ENCODE assay signal across 16 cellular contexts in genomic region chr12:104737113-104737512, GRCh38.
DNase-seq lines count a peak whose midpoint lies in the region; ATAC-seq and TF ChIP-seq lines count a peak whose summit lies in the region.
"Had no signal": no experiment of that assay in that cellular context is flagged by ENCODE, and none has a peak within 500 bp of the region (broad histone marks: within the 10 kb centered on the region; RNA-seq: fewer than 3 reads in every experiment).

No MANE protein-coding gene starts in this region.

- H3K79me1 ChIP-seq in trophoblast cell (ENCODE audit: low read length): peaks cover 4% of the 10 kb centered on the region

- no peak overlapping the region for H2AFZ ChIP-seq in trophoblast cell (ENCODE audit: insufficient read depth, low read length, poor library complexity)
- H2AFZ ChIP-seq: PC-9 had no signal

- no peaks in the 10 kb centered on the region for H3K9me3 Mint-ChIP-seq in activated CD4-positive, alpha-beta T cell treated with anti-CD3 and anti-CD28 coated beads for 36 hours (ENCODE audit: low read depth)
- H3K9me3 Mint-ChIP-seq in glutamatergic neuron (ENCODE audit: unreplicated experiment): peaks cover 8% of the 10 kb centered on the region
- H3K9me3 Mint-ChIP-seq: CD14-positive monocyte had no signal

- H3K4me2 ChIP-seq in trophoblast cell (ENCODE audit: low read length): no peak overlapping the region
- H3K4me2 ChIP-seq: PC-9 had no signal

- no peak for DNase-seq in activated CD4-positive, alpha-beta T cell treated with anti-CD3 and anti-CD28 coated beads for 36 hours
- no peak for DNase-seq in activated CD4-positive, alpha-beta T cell treated with anti-CD3 and anti-CD28 coated beads for 1 hour
- DNase-seq in SJCRH30: no peak
- no peak for DNase-seq in glutamatergic neuron
- no peak for DNase-seq in trophoblast cell
- DNase-seq in UCSD-AML1 (lab: John Stamatoyannopoulos, UW; ENCODE audit: unreplicated experiment): no peak
- DNase-seq in DMS53 (lab: John Stamatoyannopoulos, UW): no peak
- DNase-seq: adrenal gland; central memory CD4-positive, alpha-beta T cell; effector CD8-positive, alpha-beta T cell; NCI-H1417 treated with DMSO at 0.1 percent for 48 hours; PC-9; stimulated activated CD4-positive, alpha-beta T cell treated with anti-CD3 and anti-CD28 coated beads, Interleukin-4, amount 100 ng/mL, for 24 hours had no signal

- peak overlapping the region; percentile 14 for H3K27ac Mint-ChIP-seq in activated CD4-positive, alpha-beta T cell treated with anti-CD3 and anti-CD28 coated beads for 36 hours
- peak overlapping the region; percentile 71 for H3K27ac Mint-ChIP-seq in glutamatergic neuron (ENCODE audit: unreplicated experiment)

- H3K4me3 Mint-ChIP-seq in activated CD4-positive, alpha-beta T cell treated with anti-CD3 and anti-CD28 coated beads for 36 hours: no peak overlapping the region
- peak overlapping the region; percentile 68 for H3K4me3 Mint-ChIP-seq in glutamatergic neuron (ENCODE audit: unreplicated experiment)
- H3K4me3 Mint-ChIP-seq: CD14-positive monocyte had no signal

- H3K27ac ChIP-seq in SJCRH30 (peak overlapping the region; percentile 69; the same call in 1 of the 2 replicates), trophoblast cell (ENCODE audit: low read depth, low read length) (peak overlapping the region; percentile 52)
- H3K27ac ChIP-seq: adrenal gland, PC-9, SJSA1 had no signal

- H3K4me1 ChIP-seq in SJCRH30 (peaks cover 28% of the 10 kb centered on the region), trophoblast cell (ENCODE audit: control insufficient read depth in 1 of 2, insufficient read depth in 2 of 2, low read length in 2 of 2) (peaks cover 25 to 28% of the 10 kb centered on the region in 2 experiments)
- H3K4me1 ChIP-seq: SJSA1 had no signal

- H3K9me3 ChIP-seq in SJCRH30 (replicated peaks) (no peaks in the 10 kb centered on the region), trophoblast cell (ENCODE audit: insufficient read depth, low read depth, low read length) (peaks cover 2% of the 10 kb centered on the region)
- H3K9me3 ChIP-seq: adrenal gland, SJSA1 had no signal

- H3K79me2 ChIP-seq in trophoblast cell (ENCODE audit: control insufficient read depth, insufficient read depth, low read length, poor library complexity): no peaks in the 10 kb centered on the region

- no peak overlapping the region for H3K14ac ChIP-seq in trophoblast cell (ENCODE audit: low read length)

- H3K4ac ChIP-seq in trophoblast cell (ENCODE audit: low read depth, low read length): no peak overlapping the region

- intact Hi-C loops in activated CD4-positive, alpha-beta T cell treated with anti-CD3 and anti-CD28 coated beads for 36 hours (cut with DNase I, micrococcal nuclease): no loop called here

- H3K4me1 Mint-ChIP-seq in activated CD4-positive, alpha-beta T cell treated with anti-CD3 and anti-CD28 coated beads for 36 hours: peaks cover 71% of the 10 kb centered on the region
- H3K4me1 Mint-ChIP-seq in glutamatergic neuron (ENCODE audit: low read depth, unreplicated experiment): peaks cover 30% of the 10 kb centered on the region

- H2BK5ac ChIP-seq in trophoblast cell (ENCODE audit: low read depth, low read length, poor library complexity): no peak overlapping the region

- H2BK120ac ChIP-seq in trophoblast cell (ENCODE audit: insufficient read depth, low read length, poor library complexity): no peak overlapping the region

- H3K36me3 Mint-ChIP-seq in activated CD4-positive, alpha-beta T cell treated with anti-CD3 and anti-CD28 coated beads for 36 hours (ENCODE audit: low read depth): no peaks in the 10 kb centered on the region
- no peaks in the 10 kb centered on the region for H3K36me3 Mint-ChIP-seq in glutamatergic neuron (ENCODE audit: unreplicated experiment)

- no peak overlapping the region for H3K9ac ChIP-seq in trophoblast cell (ENCODE audit: low read length)

- ATAC-seq in activated CD4-positive, alpha-beta T cell treated with anti-CD3 and anti-CD28 coated beads for 36 hours: no peak
- no peak for ATAC-seq in HG03457 (IDR thresholded peaks at IDR 0.05; ENCODE audit: unreplicated experiment)

- H3K4me3 ChIP-seq in SJCRH30 (no peak overlapping the region), trophoblast cell (ENCODE audit: low read depth, low read length) (no peak overlapping the region)
- H3K4me3 ChIP-seq: adrenal gland, PC-9, SJSA1 had no signal

- TF ChIP-seq CTCF in glutamatergic neuron (IDR thresholded peaks at IDR 0.05; ENCODE audit: partially characterized antibody, unreplicated experiment): no peak

- H3K27me3 ChIP-seq in SJCRH30 (no peaks in the 10 kb centered on the region), trophoblast cell (ENCODE audit: insufficient read depth, low read length) (no peaks in the 10 kb centered on the region)
- H3K27me3 ChIP-seq: adrenal gland, SJSA1 had no signal

- POLR2A ChIA-PET in activated CD4-positive, alpha-beta T cell treated with anti-CD3 and anti-CD28 coated beads for 36 hours (lab: Charles Lee): no interaction called here

- no peak overlapping the region for H4K8ac ChIP-seq in trophoblast cell (ENCODE audit: low read depth, low read length)

- CTCF ChIA-PET in activated CD4-positive, alpha-beta T cell treated with anti-CD3 and anti-CD28 coated beads for 36 hours (lab: Charles Lee): no interaction called here

- no peak overlapping the region for H3K18ac ChIP-seq in trophoblast cell (ENCODE audit: low read length)

- H4K12ac ChIP-seq in trophoblast cell (ENCODE audit: low read depth, low read length): no peak overlapping the region

- no peaks in the 10 kb centered on the region for H3K27me3 Mint-ChIP-seq in activated CD4-positive, alpha-beta T cell treated with anti-CD3 and anti-CD28 coated beads for 36 hours
- peaks cover 1% of the 10 kb centered on the region for H3K27me3 Mint-ChIP-seq in glutamatergic neuron (ENCODE audit: unreplicated experiment)

- no peak overlapping the region for H3K23ac ChIP-seq in trophoblast cell (ENCODE audit: low read length)

- no peak overlapping the region for H2AK5ac ChIP-seq in trophoblast cell (ENCODE audit: low read length)

- no peaks in the 10 kb centered on the region for H3K36me3 ChIP-seq in SJCRH30
- no peaks in the 10 kb centered on the region for H3K36me3 ChIP-seq in trophoblast cell (ENCODE audit: control insufficient read depth in 1 of 2, insufficient read depth in 2 of 2, low read length in 2 of 2)
- H3K36me3 ChIP-seq: adrenal gland, SJSA1 had no signal

- no CpG with 5 or more reads among the region's 7 CpGs for WGBS in trophoblast cell (ENCODE audit: extremely low coverage, insufficient coverage, insufficient read length)

- peak overlapping the region; percentile 45 for H4K91ac ChIP-seq in trophoblast cell (ENCODE audit: low read depth, low read length)

- no peak overlapping the region for H2BK12ac ChIP-seq in trophoblast cell (ENCODE audit: low read length)
